Comparison of ENCODE assay signal across 20 cellular contexts in genomic region chr10:126042906-126043305, GRCh38.
A peak's percentile ranks its signal among the peaks of the same experiment; 100 is the strongest.
DNase-seq lines count a peak whose midpoint lies in the region; ATAC-seq and TF ChIP-seq lines count a peak whose summit lies in the region.
"Had no signal": no experiment of that assay in that cellular context is flagged by ENCODE, and none has a peak within 500 bp of the region (broad histone marks: within the 10 kb centered on the region; RNA-seq: fewer than 3 reads in every experiment).

No MANE protein-coding gene starts in this region.

- H3K36me3 ChIP-seq in mesodermal cell (ENCODE audit: control insufficient read depth, insufficient read depth, low read length) = no peaks in the 10 kb centered on the region
- H3K36me3 ChIP-seq in naive thymus-derived CD4-positive, alpha-beta T cell (ENCODE audit: control insufficient read depth in 2 of 3, insufficient read depth in 3 of 3, low read length in 3 of 3) = no peaks in the 10 kb centered on the region
- H3K36me3 ChIP-seq: BE2C, HAP-1 had no signal

- CTCF ChIA-PET in activated B cell treated with CpG ODN at 0.5 μM for 24 hours (lab: Charles Lee) = no interaction called here
- CTCF ChIA-PET in naive thymus-derived CD4-positive, alpha-beta T cell (lab: Charles Lee) = no interaction called here

- H3K27me3 ChIP-seq in naive thymus-derived CD4-positive, alpha-beta T cell (ENCODE audit: control insufficient read depth in 2 of 2, insufficient read depth in 2 of 2, low read length in 2 of 2) = no peaks in the 10 kb centered on the region
- H3K27me3 ChIP-seq: BE2C, MG63 had no signal

- no peaks in the 10 kb centered on the region for H3K9me3 ChIP-seq in mesodermal cell (ENCODE audit: control insufficient read depth, low read length)
- no peaks in the 10 kb centered on the region for H3K9me3 ChIP-seq in naive thymus-derived CD4-positive, alpha-beta T cell (ENCODE audit: control insufficient read depth in 2 of 3, low read length in 3 of 3)
- H3K9me3 ChIP-seq: BE2C, HAP-1, MG63 had no signal

- peaks cover 58% of the 10 kb centered on the region for H3K4me1 Mint-ChIP-seq in activated B cell treated with CpG ODN at 0.5 μM for 24 hours
- peaks cover 6 to 19% (median 12%) of the 10 kb centered on the region in 7 donors for H3K4me1 Mint-ChIP-seq in naive thymus-derived CD4-positive, alpha-beta T cell

- TF ChIP-seq CTCF in activated B cell treated with CpG ODN at 0.5 μM for 24 hours (IDR thresholded peaks at IDR 0.05) = no peak

- intact Hi-C loops in activated B cell treated with CpG ODN at 0.5 μM for 24 hours (cut with micrococcal nuclease) = loop anchor here (1.0 to 10.0 kb wide), 6 partner anchors 9 to 1328 kb away; partner anchors contain the start of genes BCCIP, EDRF1, FANK1 and UROS
- intact Hi-C loops in naive thymus-derived CD4-positive, alpha-beta T cell (cut with micrococcal nuclease) = no loop called here

- WGBS in mesodermal cell (ENCODE audit: insufficient coverage in 2 of 2), 2 experiments = 96 to 100% methylated on average over 4 to 6 of the region's 10 CpGs

- POLR2A ChIA-PET in activated B cell treated with CpG ODN at 0.5 μM for 24 hours (lab: Charles Lee) = interaction anchor here (0.6 kb wide), 1 partner anchor 39 kb away, joined by 10 read pairs; no protein-coding TSS in a partner anchor
- POLR2A ChIA-PET in naive thymus-derived CD4-positive, alpha-beta T cell (lab: Charles Lee) = no interaction called here

- no peaks in the 10 kb centered on the region for H3K9me3 Mint-ChIP-seq in activated B cell treated with CpG ODN at 0.5 μM for 24 hours
- peaks cover 0 to 3% (median 0%) of the 10 kb centered on the region in 11 donors for H3K9me3 Mint-ChIP-seq in naive thymus-derived CD4-positive, alpha-beta T cell

- H3K27me3 Mint-ChIP-seq in activated B cell treated with CpG ODN at 0.5 μM for 24 hours = no peaks in the 10 kb centered on the region
- H3K27me3 Mint-ChIP-seq in naive thymus-derived CD4-positive, alpha-beta T cell = no peaks in the 10 kb centered on the region

- H3K36me3 Mint-ChIP-seq in activated B cell treated with CpG ODN at 0.5 μM for 24 hours (ENCODE audit: low read depth) = no peaks in the 10 kb centered on the region
- no peaks in the 10 kb centered on the region for H3K36me3 Mint-ChIP-seq in naive thymus-derived CD4-positive, alpha-beta T cell

- peak overlapping the region; percentile 78 for H3K4me3 Mint-ChIP-seq in activated B cell treated with CpG ODN at 0.5 μM for 24 hours
- H3K4me3 Mint-ChIP-seq in naive thymus-derived CD4-positive, alpha-beta T cell = no peak overlapping the region

- H3K27ac Mint-ChIP-seq in activated B cell treated with CpG ODN at 0.5 μM for 24 hours = peak overlapping the region; percentile 100
- H3K27ac Mint-ChIP-seq in naive thymus-derived CD4-positive, alpha-beta T cell = no peak overlapping the region

- peak; percentile 67 for DNase-seq in activated effector memory CD4-positive, alpha-beta T cell treated with anti-CD3 and anti-CD28 coated beads, Interleukin-2, amount 50 U/mL, for 16 hours
- no peak for DNase-seq in activated effector memory CD4-positive, alpha-beta T cell treated with Interleukin-2 at 50 U/mL for 16 hours
- DNase-seq in activated B cell treated with CpG ODN at 0.5 μM for 24 hours = no peak
- DNase-seq in cortex of kidney (lab: John Stamatoyannopoulos, UW) = no peak
- no peak for DNase-seq in glomerular visceral epithelial cell (ENCODE audit: extremely low spot score)
- DNase-seq in NCI-H2029 (lab: John Stamatoyannopoulos, UW) = no peak
- DNase-seq in naive thymus-derived CD4-positive, alpha-beta T cell = no peak
- DNase-seq: BE2C, DND-41, Karpas-422, MG63, NCI-H1092, NCI-H146, NCI-H2227 treated with DMSO at 0.1 percent for 48 hours, NCI-H524, Right ventricle myocardium superior had no signal

- H3K4me1 ChIP-seq in mesodermal cell (ENCODE audit: control insufficient read depth, insufficient read depth, low read length, poor library complexity, severe bottlenecking) = peaks cover 13% of the 10 kb centered on the region
- no peaks in the 10 kb centered on the region for H3K4me1 ChIP-seq in naive thymus-derived CD4-positive, alpha-beta T cell (ENCODE audit: control insufficient read depth in 2 of 2, insufficient read depth in 2 of 2, low read length in 2 of 2)

- no peak overlapping the region for H3K4me3 ChIP-seq in mesodermal cell (ENCODE audit: extremely low read depth, insufficient read depth, low read length, poor library complexity, severe bottlenecking)
- no peak overlapping the region for H3K4me3 ChIP-seq in naive thymus-derived CD4-positive, alpha-beta T cell (ENCODE audit: low read length)
- H3K4me3 ChIP-seq: GM12878, HAP-1, MG63 had no signal

- ATAC-seq in activated B cell treated with CpG ODN at 0.5 μM for 24 hours (ENCODE audit: low read depth) = no peak
- no peak for ATAC-seq in naive thymus-derived CD4-positive, alpha-beta T cell

- peak overlapping the region; percentile 36 for H3K27ac ChIP-seq in mesodermal cell (ENCODE audit: low read depth, low read length, severe bottlenecking)
- no peak overlapping the region for H3K27ac ChIP-seq in naive thymus-derived CD4-positive, alpha-beta T cell (ENCODE audit: low read depth, low read length)
- H3K27ac ChIP-seq: 22Rv1 had no signal
